ENCODE assay signal across 1 cellular context in the genomic region with DNA sequence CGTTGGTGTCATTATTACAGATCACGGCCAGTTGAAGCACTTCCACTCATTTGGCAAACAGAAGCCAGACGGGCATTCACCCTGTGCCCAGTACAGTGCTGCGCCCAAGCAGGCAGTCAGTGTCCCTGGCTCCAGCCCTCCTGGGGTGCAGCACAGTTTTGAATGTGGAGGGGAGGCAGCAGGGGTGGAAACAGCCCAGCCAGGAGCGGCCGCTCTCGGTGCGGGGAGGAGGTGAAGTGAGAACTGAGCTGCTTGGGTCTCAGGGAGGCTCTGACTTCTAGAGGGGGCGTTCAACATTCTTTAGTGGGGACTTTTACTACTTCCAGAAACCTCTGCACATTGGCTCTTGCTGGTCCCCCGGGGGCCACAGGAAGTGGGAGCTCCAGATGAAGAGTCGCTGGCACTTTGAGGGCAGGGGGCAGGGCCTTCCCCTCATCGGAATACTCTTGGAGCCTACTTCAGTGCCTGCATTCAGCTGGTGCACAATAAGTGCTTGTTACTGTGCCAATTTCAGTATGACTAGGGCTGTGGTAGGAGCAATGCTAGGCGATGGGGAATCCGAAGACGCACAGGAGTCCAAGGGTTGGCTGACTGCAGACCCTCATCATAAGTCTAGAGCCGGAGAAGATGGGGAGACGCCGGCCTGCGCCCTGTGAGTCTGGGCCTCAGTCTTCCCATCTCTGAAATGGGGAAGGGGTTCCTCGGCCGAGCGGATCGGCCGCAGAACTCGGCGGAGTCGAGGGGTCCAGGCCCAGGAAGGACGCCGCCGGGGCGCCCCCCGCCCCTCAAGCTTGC.
TF ChIP-seq lines count a peak whose summit lies in the region.

No MANE protein-coding gene starts in this region.

TF ChIP-seq in HepG2, 621 proteins besides CTCF, POLR2A, EP300 and RAD21 (continued from another document and continues in another):
- peak; percentile 51; the same call in 1 of the 2 replicates for TF ChIP-seq HDAC2 (CRISPR knock-in tag; IDR thresholded peaks at IDR 0.05)
- no peak for TF ChIP-seq ISL2 (CRISPR knock-in tag; IDR thresholded peaks at IDR 0.05)
- TF ChIP-seq HDAC1 (CRISPR knock-in tag; IDR thresholded peaks at IDR 0.05), result 0 out of 2 replicates have a peak, but pooled peaks have one; percentile 4
- TF ChIP-seq, protein P1, sequence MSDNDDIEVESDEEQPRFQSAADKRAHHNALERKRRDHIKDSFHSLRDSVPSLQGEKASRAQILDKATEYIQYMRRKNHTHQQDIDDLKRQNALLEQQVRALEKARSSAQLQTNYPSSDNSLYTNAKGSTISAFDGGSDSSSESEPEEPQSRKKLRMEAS (IDR thresholded peaks at IDR 0.05), result 0 out of 2 replicates have a peak, but pooled peaks have one; percentile 13
- TF ChIP-seq ZBTB38 (CRISPR knock-in tag; IDR thresholded peaks at IDR 0.05), result no peak
- no peak for TF ChIP-seq ATF1 (CRISPR knock-in tag; IDR thresholded peaks at IDR 0.05)
- TF ChIP-seq, protein P2, sequence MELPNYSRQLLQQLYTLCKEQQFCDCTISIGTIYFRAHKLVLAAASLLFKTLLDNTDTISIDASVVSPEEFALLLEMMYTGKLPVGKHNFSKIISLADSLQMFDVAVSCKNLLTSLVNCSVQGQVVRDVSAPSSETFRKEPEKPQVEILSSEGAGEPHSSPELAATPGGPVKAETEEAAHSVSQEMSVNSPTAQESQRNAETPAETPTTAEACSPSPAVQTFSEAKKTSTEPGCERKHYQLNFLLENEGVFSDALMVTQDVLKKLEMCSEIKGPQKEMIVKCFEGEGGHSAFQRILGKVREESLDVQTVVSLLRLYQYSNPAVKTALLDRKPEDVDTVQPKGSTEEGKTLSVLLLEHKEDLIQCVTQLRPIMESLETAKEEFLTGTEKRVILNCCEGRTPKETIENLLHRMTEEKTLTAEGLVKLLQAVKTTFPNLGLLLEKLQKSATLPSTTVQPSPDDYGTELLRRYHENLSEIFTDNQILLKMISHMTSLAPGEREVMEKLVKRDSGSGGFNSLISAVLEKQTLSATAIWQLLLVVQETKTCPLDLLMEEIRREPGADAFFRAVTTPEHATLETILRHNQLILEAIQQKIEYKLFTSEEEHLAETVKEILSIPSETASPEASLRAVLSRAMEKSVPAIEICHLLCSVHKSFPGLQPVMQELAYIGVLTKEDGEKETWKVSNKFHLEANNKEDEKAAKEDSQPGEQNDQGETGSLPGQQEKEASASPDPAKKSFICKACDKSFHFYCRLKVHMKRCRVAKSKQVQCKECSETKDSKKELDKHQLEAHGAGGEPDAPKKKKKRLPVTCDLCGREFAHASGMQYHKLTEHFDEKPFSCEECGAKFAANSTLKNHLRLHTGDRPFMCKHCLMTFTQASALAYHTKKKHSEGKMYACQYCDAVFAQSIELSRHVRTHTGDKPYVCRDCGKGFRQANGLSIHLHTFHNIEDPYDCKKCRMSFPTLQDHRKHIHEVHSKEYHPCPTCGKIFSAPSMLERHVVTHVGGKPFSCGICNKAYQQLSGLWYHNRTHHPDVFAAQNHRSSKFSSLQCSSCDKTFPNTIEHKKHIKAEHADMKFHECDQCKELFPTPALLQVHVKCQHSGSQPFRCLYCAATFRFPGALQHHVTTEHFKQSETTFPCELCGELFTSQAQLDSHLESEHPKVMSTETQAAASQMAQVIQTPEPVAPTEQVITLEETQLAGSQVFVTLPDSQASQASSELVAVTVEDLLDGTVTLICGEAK (IDR thresholded peaks at IDR 0.05), result no peak
- TF ChIP-seq, protein P2 (CRISPR knock-in tag; IDR thresholded peaks at IDR 0.05), result 0 out of 2 replicates have a peak, but pooled peaks have one; percentile 15
- TF ChIP-seq ZNF629 (CRISPR knock-in tag; conservative IDR thresholded peaks at IDR 0.05), result peak; percentile 99
- 0 out of 2 replicates have a peak, but pooled peaks have one; percentile 23 for TF ChIP-seq ZNF263 (CRISPR knock-in tag; IDR thresholded peaks at IDR 0.05)
- TF ChIP-seq DR1 (CRISPR knock-in tag; IDR thresholded peaks at IDR 0.05), result no peak
- no peak for TF ChIP-seq MIER3 (CRISPR knock-in tag; IDR thresholded peaks at IDR 0.05; ENCODE audit: borderline replicate concordance)
- no peak for TF ChIP-seq ZFP36L1 (CRISPR knock-in tag; IDR thresholded peaks at IDR 0.05)
- no peak for TF ChIP-seq HMGXB4 (CRISPR knock-in tag; IDR thresholded peaks at IDR 0.05; ENCODE audit: borderline replicate concordance in 1 of 2, low read depth in 1 of 2)
- TF ChIP-seq ELF3 (CRISPR knock-in tag; IDR thresholded peaks at IDR 0.05), result no peak
- TF ChIP-seq JUND (CRISPR knock-in tag; IDR thresholded peaks at IDR 0.05), result no peak
- TF ChIP-seq HOXA7 (CRISPR knock-in tag; IDR thresholded peaks at IDR 0.05), result no peak
- TF ChIP-seq RCOR2 (CRISPR knock-in tag; IDR thresholded peaks at IDR 0.05), result peak; percentile 63; the same call in 1 of the 2 replicates
- no peak for TF ChIP-seq UBTF (CRISPR knock-in tag; IDR thresholded peaks at IDR 0.05)
- 0 out of 2 replicates have a peak, but pooled peaks have one; percentile 2 for TF ChIP-seq ZNF350 (CRISPR knock-in tag; IDR thresholded peaks at IDR 0.05; ENCODE audit: borderline replicate concordance, low read depth)
- TF ChIP-seq NONO (IDR thresholded peaks at IDR 0.05), result no peak
- TF ChIP-seq NONO (CRISPR knock-in tag; conservative IDR thresholded peaks at IDR 0.05), result no peak
- TF ChIP-seq KDM3A (CRISPR knock-in tag; IDR thresholded peaks at IDR 0.05; ENCODE audit: low read depth), result no peak; the same call in 1 of the 2 replicates
- no peak for TF ChIP-seq PCBP1 (IDR thresholded peaks at IDR 0.05; ENCODE audit: borderline replicate concordance, low read depth, low read length)
- no peak for TF ChIP-seq HES4 (CRISPR knock-in tag; IDR thresholded peaks at IDR 0.05; ENCODE audit: borderline replicate concordance)
- 0 out of 2 replicates have a peak, but pooled peaks have one; percentile 24 for TF ChIP-seq POGZ (CRISPR knock-in tag; IDR thresholded peaks at IDR 0.05)
- 0 out of 2 replicates have a peak, but pooled peaks have one; percentile 57 for TF ChIP-seq NR0B2 (CRISPR knock-in tag; IDR thresholded peaks at IDR 0.05)
- TF ChIP-seq ZNF331 (CRISPR knock-in tag; IDR thresholded peaks at IDR 0.05), result no peak
- TF ChIP-seq ATF2 (CRISPR knock-in tag; IDR thresholded peaks at IDR 0.05), result no peak
- TF ChIP-seq NRL (CRISPR knock-in tag; IDR thresholded peaks at IDR 0.05; ENCODE audit: borderline replicate concordance), result peak; percentile 46
- TF ChIP-seq ZNF468 (CRISPR knock-in tag; IDR thresholded peaks at IDR 0.05), result no peak
- TF ChIP-seq CHD4 (IDR thresholded peaks at IDR 0.05; ENCODE audit: borderline replicate concordance, low read length), result peak; percentile 92
- TF ChIP-seq, protein P3, sequence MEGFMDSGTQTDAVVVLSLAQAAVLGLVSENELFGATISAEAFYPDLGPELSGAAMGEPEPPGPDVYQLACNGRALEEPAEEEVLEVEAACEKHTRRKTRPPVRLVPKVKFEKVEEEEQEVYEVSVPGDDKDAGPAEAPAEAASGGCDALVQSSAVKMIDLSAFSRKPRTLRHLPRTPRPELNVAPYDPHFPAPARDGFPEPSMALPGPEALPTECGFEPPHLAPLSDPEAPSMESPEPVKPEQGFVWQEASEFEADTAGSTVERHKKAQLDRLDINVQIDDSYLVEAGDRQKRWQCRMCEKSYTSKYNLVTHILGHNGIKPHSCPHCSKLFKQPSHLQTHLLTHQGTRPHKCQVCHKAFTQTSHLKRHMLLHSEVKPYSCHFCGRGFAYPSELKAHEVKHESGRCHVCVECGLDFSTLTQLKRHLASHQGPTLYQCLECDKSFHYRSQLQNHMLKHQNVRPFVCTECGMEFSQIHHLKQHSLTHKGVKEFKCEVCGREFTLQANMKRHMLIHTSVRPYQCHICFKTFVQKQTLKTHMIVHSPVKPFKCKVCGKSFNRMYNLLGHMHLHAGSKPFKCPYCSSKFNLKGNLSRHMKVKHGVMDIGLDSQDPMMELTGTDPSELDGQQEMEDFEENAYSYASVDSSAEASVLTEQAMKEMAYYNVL (CRISPR knock-in tag; IDR thresholded peaks at IDR 0.05; ENCODE audit: borderline replicate concordance), result 0 out of 2 replicates have a peak, but pooled peaks have one; percentile 22
- TF ChIP-seq ZMYM3 (CRISPR knock-in tag; IDR thresholded peaks at IDR 0.05), result peak; percentile 97
- peak; percentile 61; the same call in 1 of the 2 replicates for TF ChIP-seq ZNF891 (CRISPR knock-in tag; IDR thresholded peaks at IDR 0.05)
- no peak for TF ChIP-seq ZFP1 (CRISPR knock-in tag; IDR thresholded peaks at IDR 0.05)
